Comparison of ENCODE assay signal across 19 cellular contexts in genomic region chr10:20877554-20877953, GRCh38. TPM values are rescaled to one million over a fixed set of nuclear protein-coding genes. Genes with fewer than 3 reads are reported as not detected.
A peak's percentile ranks its signal among the peaks of the same experiment; 100 is the strongest.
DNase-seq lines count a peak whose midpoint lies in the region; ATAC-seq and TF ChIP-seq lines count a peak whose summit lies in the region.
"Had no signal": no experiment of that assay in that cellular context is flagged by ENCODE, and none has a peak within 500 bp of the region (broad histone marks: within the 10 kb centered on the region; RNA-seq: fewer than 3 reads in every experiment).

No MANE protein-coding gene starts in this region.

- peak overlapping the region; percentile 31 for H3K27ac ChIP-seq in left ventricle myocardium inferior (replicated peaks)
- peak overlapping the region; percentile 25 for H3K27ac ChIP-seq in mesodermal cell (ENCODE audit: low read depth, low read length, severe bottlenecking)
- H3K27ac ChIP-seq: 22Rv1, HL-60 had no signal

- ATAC-seq in Right ventricle myocardium inferior: no peak
- ATAC-seq in GM19467 (IDR thresholded peaks at IDR 0.05; ENCODE audit: unreplicated experiment): no peak
- ATAC-seq: CD8-positive, alpha-beta T cell; GM23338 had no signal

- 92% methylated on average over 4 to 7 of the region's 7 CpGs for WGBS in mesodermal cell (ENCODE audit: insufficient coverage in 2 of 2), 2 experiments

- H3K4me1 ChIP-seq in left ventricle myocardium inferior: peaks cover 91% of the 10 kb centered on the region
- no peaks in the 10 kb centered on the region for H3K4me1 ChIP-seq in mesodermal cell (ENCODE audit: control insufficient read depth, insufficient read depth, low read length, poor library complexity, severe bottlenecking)

- peaks cover 38% of the 10 kb centered on the region for H3K36me3 ChIP-seq in left ventricle myocardium inferior
- H3K36me3 ChIP-seq in mesodermal cell (ENCODE audit: control insufficient read depth, insufficient read depth, low read length): no peaks in the 10 kb centered on the region

- intact Hi-C loops in left ventricle myocardium inferior (cut with micrococcal nuclease): no loop called here
- intact Hi-C loops in Right ventricle myocardium inferior (cut with DNase I): no loop called here

- DNase-seq in NCI-H2227 (lab: John Stamatoyannopoulos, UW; ENCODE audit: unreplicated experiment) (peak; percentile 33), NCI-H2227 treated with DMSO at 0.1 percent for 48 hours (lab: John Stamatoyannopoulos, UW) (no peak), left ventricle myocardium inferior (no peak), Right ventricle myocardium inferior (ENCODE audit: missing footprints) (no peak), RPMI7951 (ENCODE audit: low read depth) (peak; percentile 73), islet precursor cell (no peak)
- DNase-seq: AML-193; C1 segment of cervical spinal cord; CD8-positive, alpha-beta T cell; KG1; NCI-H1092 treated with DMSO at 0.1 percent for 48 hours; NCI-H1694 treated with DMSO at 0.1 percent for 48 hours; NCI-H510A treated with DMSO at 0.1 percent for 48 hours; SHP77 had no signal

- H3K9me3 ChIP-seq in left ventricle myocardium inferior (replicated peaks) (no peaks in the 10 kb centered on the region), mesodermal cell (ENCODE audit: control insufficient read depth, low read length) (no peaks in the 10 kb centered on the region)

- H3K4me3 ChIP-seq in left ventricle myocardium inferior (no peak overlapping the region), mesodermal cell (ENCODE audit: extremely low read depth, insufficient read depth, low read length, poor library complexity, severe bottlenecking) (no peak overlapping the region)
- H3K4me3 ChIP-seq: GM23338 had no signal

- TF ChIP-seq CTCF in left ventricle myocardium inferior (IDR thresholded peaks at IDR 0.05; ENCODE audit: borderline replicate concordance): no peak

- H3K27me3 ChIP-seq in left ventricle myocardium inferior (ENCODE audit: low read depth): no peaks in the 10 kb centered on the region

RNA-seq across cellular contexts. Expression of gene NEBL, which starts 19.6 kb away (rescaled TPM):
- total RNA-seq in left ventricle myocardium inferior (805 TPM), Right ventricle myocardium inferior (666 TPM)
- under 0.01 TPM in 1 of 2 replicates, not detected in the other for total RNA-seq in RPMI7951 (2014; rRNA removed; shearing (Covaris generic))
- 6.8 TPM for polyA plus RNA-seq in mesodermal cell (2013, experiment 1 of 2)
- 6.7 TPM for polyA plus RNA-seq in mesodermal cell (2013, experiment 2 of 2)
- total RNA-seq: CD8-positive, alpha-beta T cell had no signal

Comparison
In these comparisons a context has a peak if more than half of its experiments do, and no peak if none do; other contexts are left out.
1. DNase-seq: peak in NCI-H2227 (single experiment) and RPMI7951 (single experiment); none in NCI-H2227 treated with DMSO at 0.1 percent for 48 hours (single experiment), left ventricle myocardium inferior (single experiment), Right ventricle myocardium inferior (single experiment) and islet precursor cell (single experiment).
2. RNA of gene NEBL, which starts 19.6 kb away (total RNA-seq): 805 TPM in left ventricle myocardium inferior (single experiment) and 666 TPM in Right ventricle myocardium inferior (single experiment); under 0.01 TPM in RPMI7951; every median in the first group is over 100 times any median in the second.